In the genomic region with DNA sequence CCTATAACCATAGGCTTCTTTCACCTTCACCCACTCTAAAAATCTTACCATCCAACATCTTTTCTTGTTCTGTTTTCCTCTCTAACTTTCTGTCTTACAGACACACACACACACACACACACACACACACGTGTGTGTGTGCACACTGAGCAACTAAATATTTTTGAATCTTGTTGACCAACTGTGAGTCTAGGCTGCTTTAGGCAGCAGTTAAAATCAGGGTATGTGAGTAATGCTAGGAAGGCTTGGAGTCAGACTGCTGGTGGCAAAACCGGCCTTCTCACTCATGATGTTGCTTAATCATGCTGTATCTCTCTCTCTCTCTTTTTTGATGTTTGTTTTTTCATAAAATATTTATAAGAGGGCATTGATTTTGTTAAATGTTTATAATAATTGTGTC, we compare ENCODE assay signal across 20 cellular contexts.
DNase-seq lines count a peak whose midpoint lies in the region; ATAC-seq, FAIRE-seq and TF ChIP-seq lines count a peak whose summit lies in the region.
"Had no signal": no experiment of that assay in that cellular context is flagged by ENCODE, and none has a peak within 500 bp of the region (broad histone marks: within the 10 kb centered on the region; RNA-seq: fewer than 3 reads in every experiment).

No MANE protein-coding gene starts in this region.

- FAIRE-seq in A549 (lab: Jason Lieb, UNC), result no peak
- peak; percentile 70 for FAIRE-seq in H54 (lab: Jason Lieb, UNC)
- no peak for FAIRE-seq in GM12891 (lab: Jason Lieb, UNC)
- FAIRE-seq: HTR-8/SVneo had no signal

- CTCF ChIA-PET in A549 (lab: Yijun Ruan, JAX), result no interaction called here

- POLR2A ChIA-PET in A549 (lab: Yijun Ruan, JAX), result no interaction called here

- ATAC-seq in A549, result peak; percentile 76 to 79; a peak in 5 of 6 replicates
- ATAC-seq: body of pancreas; left lung; stimulated activated naive B cell treated with anti-CD40 and anti-IgM and Interleukin-4, amounts not matched to agents 10 μg/mL and 1 μg/mL and 100 μg/mL, for 72 hours had no signal

- no peak for TF ChIP-seq POLR2A in A549 (IDR thresholded peaks at IDR 0.05; ENCODE audit: low read length)
- no peak for TF ChIP-seq POLR2A in H54 (IDR thresholded peaks at IDR 0.05; ENCODE audit: low read depth, low read length)
- TF ChIP-seq POLR2A in GM12891 (IDR thresholded peaks at IDR 0.05; ENCODE audit: low read depth, low read length), result no peak

- 5% methylated on average over 2 of the region's 2 CpGs for WGBS in A549 (ENCODE audit: missing lambda C conversion rate)

- TF ChIP-seq CTCF in A549 (IDR thresholded peaks at IDR 0.05) (no peak), astrocyte of the spinal cord (IDR thresholded peaks at IDR 0.05; ENCODE audit: low read depth, low read length) (no peak)

- no peaks in the 10 kb centered on the region for H3K9me3 ChIP-seq in A549
- H3K9me3 ChIP-seq: body of pancreas, left lung, ovary, SJCRH30, transverse colon had no signal

- no peak for TF ChIP-seq RAD21 in A549 (conservative IDR thresholded peaks at IDR 0.05 in 1 of 2, IDR thresholded peaks at IDR 0.05 in 1 of 2)

- peak overlapping the region; percentile 55 to 72; a peak in 4 of 6 replicates for H3K27ac ChIP-seq in A549
- H3K27ac ChIP-seq: body of pancreas, dorsolateral prefrontal cortex, left lung, ovary, SJCRH30, transverse colon had no signal

- DNase-seq in A549 (ENCODE audit: low read depth in 1 of 2, low spot score in 1 of 2) (peak in 1 of 2 experiments; percentile 52), H54 (ENCODE audit: insufficient read length, low spot score) (no peak), astrocyte of the spinal cord (ENCODE audit: low read depth, low spot score) (peak; percentile 51), iris pigment epithelial cell (ENCODE audit: low read depth) (peak; percentile 94), NCI-H82 (lab: John Stamatoyannopoulos, UW) (no peak), GM12891 (ENCODE audit: insufficient read length, low spot score) (no peak), GOT3 (lab: John Stamatoyannopoulos, UW) (no peak)
- no peak for DNase-seq in stimulated activated CD4-positive, alpha-beta T cell treated with anti-CD3 and anti-CD28 coated beads, Interleukin-1b, Interleukin-23, amount 100 ng/mL, for 48 hours
- DNase-seq: activated gamma-delta T cell treated with Interleukin-2 at 50 U/mL for 16 hours; body of pancreas; CD8-positive, alpha-beta memory T cell; dorsolateral prefrontal cortex; left lung; NCI-H1436 treated with DMSO at 0.1 percent for 48 hours; NCI-H446 treated with DMSO at 0.1 percent for 48 hours; ovary; SJCRH30; stimulated activated naive B cell treated with anti-CD40 and anti-IgM and Interleukin-4, amounts not matched to agents 10 μg/mL and 1 μg/mL and 100 μg/mL, for 72 hours; transverse colon had no signal

- no peak overlapping the region for H3K4me3 ChIP-seq in A549
- no peak overlapping the region for H3K4me3 ChIP-seq in astrocyte of the spinal cord (ENCODE audit: low read depth, low read length)
- H3K4me3 ChIP-seq: body of pancreas, dorsolateral prefrontal cortex, left lung, ovary, SJCRH30, transverse colon had no signal

- H3K4me2 ChIP-seq in A549, result peak overlapping the region; percentile 60

- peaks cover 23% of the 10 kb centered on the region; the same call in 2 of the 3 replicates for H3K4me1 ChIP-seq in A549
- H3K4me1 ChIP-seq: body of pancreas, left lung, SJCRH30, transverse colon had no signal

- in situ Hi-C loops in astrocyte of the spinal cord (cut with HindIII; ENCODE audit: low sequenced_read_pairs), result no loop called here

- no peak for TF ChIP-seq EP300 in A549 (IDR thresholded peaks at IDR 0.05)

TF ChIP-seq in A549, 52 proteins besides CTCF, POLR2A, EP300 and RAD21:
- no peak for TF ChIP-seq ZNF302 (CRISPR knock-in tag; IDR thresholded peaks at IDR 0.05)
- TF ChIP-seq CEBPB (IDR thresholded peaks at IDR 0.05), result peak; percentile 23 to 65; a peak in 3 of 4 replicates

TF ChIP-seq in GM12891, 5 proteins besides CTCF, POLR2A, EP300 and RAD21:
- TF ChIP-seq SPI1 (IDR thresholded peaks at IDR 0.05; ENCODE audit: low read depth, low read length), result no peak
- TF ChIP-seq TAF1 (IDR thresholded peaks at IDR 0.05; ENCODE audit: low read depth, low read length), result no peak
- no peak for TF ChIP-seq PAX5 (IDR thresholded peaks at IDR 0.05; ENCODE audit: insufficient read depth, low read length, severe bottlenecking)
- no peak for TF ChIP-seq POU2F2 (IDR thresholded peaks at IDR 0.05; ENCODE audit: low read depth, low read length)
- TF ChIP-seq POLR2AphosphoS5 (IDR thresholded peaks at IDR 0.05; ENCODE audit: low read depth, low read length), result no peak
TF ChIP-seq in GM12891: peak in this region for 0.

Comparison
In these comparisons a context has a peak if more than half of its experiments do, and no peak if none do; other contexts are left out.
1. DNase-seq: peak in astrocyte of the spinal cord (single experiment) and iris pigment epithelial cell (single experiment); none in H54 (single experiment), NCI-H82 (single experiment), GM12891 (single experiment), GOT3 (single experiment) and stimulated activated CD4-positive, alpha-beta T cell treated with anti-CD3 and anti-CD28 coated beads, Interleukin-1b, Interleukin-23, amount 100 ng/mL, for 48 hours (single experiment).